Comparison of ENCODE assay signal across 14 cellular contexts in the genomic region with DNA sequence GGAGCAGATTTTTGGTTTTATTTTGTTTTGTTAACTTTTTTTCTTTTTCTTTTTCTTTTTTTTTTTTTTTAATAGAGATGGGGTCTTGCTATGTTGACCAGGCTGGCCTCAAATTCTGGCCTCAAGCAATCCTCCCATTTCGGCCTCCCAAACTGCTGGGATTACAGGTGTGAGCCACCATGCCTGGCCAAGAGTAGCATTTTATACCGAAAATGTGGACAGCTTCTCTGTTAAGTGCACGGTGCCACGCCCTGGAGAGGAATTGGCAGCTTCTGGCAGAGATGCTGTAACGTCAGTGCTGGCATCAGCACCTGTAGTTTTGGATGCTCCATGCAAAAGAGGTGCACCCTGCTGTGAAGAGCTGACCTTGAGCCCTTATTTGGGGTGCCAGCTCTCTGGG. TPM values are rescaled to one million over a fixed set of nuclear protein-coding genes. Genes with fewer than 3 reads are reported as not detected.
A peak's percentile ranks its signal among the peaks of the same experiment; 100 is the strongest.
DNase-seq lines count a peak whose midpoint lies in the region; FAIRE-seq and TF ChIP-seq lines count a peak whose summit lies in the region.
"Had no signal": no experiment of that assay in that cellular context is flagged by ENCODE, and none has a peak within 500 bp of the region (broad histone marks: within the 10 kb centered on the region; RNA-seq: fewer than 3 reads in every experiment).

No MANE protein-coding gene starts in this region.

- intact Hi-C loops in endothelial cell of umbilical vein (cut with micrococcal nuclease) = no loop called here

- H3K4me3 ChIP-seq in HEK293 (ENCODE audit: low read depth, low read length) (no peak overlapping the region), endothelial cell of umbilical vein (replicated peaks in 1 of 3; ENCODE audit: insufficient read depth in 1 of 3, low read depth in 1 of 3, low read length in 3 of 3) (no peak overlapping the region), suprapubic skin (no peak overlapping the region)
- H3K4me3 ChIP-seq: HAP-1 had no signal

- dilution Hi-C loops in endothelial cell of umbilical vein (cut with MboI; ENCODE audit: extremely low pct_ligation_motif_present, low sequenced_read_pairs) = loop anchor here (25.0 kb wide), 1 partner anchor 128 kb away; the partner anchor contains the start of gene RBM17

- POLR2A ChIA-PET in HEK293 (lab: Yijun Ruan, JAX) (no interaction called here), RWPE1 (lab: Yijun Ruan, JAX; ENCODE audit: low non-redundant PET) (no interaction called here), endothelial cell of umbilical vein (lab: Charles Lee) (no interaction called here)

- no peaks in the 10 kb centered on the region for H3K79me2 ChIP-seq in endothelial cell of umbilical vein (ENCODE audit: control insufficient read depth, insufficient read depth, low read length)

- no peak for DNase-seq in RWPE1 (ENCODE audit: low spot score)
- no peak for DNase-seq in endothelial cell of umbilical vein (ENCODE audit: low read depth, low spot score)
- peak; percentile 43 to 49 for DNase-seq in suprapubic skin (ENCODE audit: low spot score in 2 of 2)
- no peak for DNase-seq in T-helper 1 cell
- DNase-seq in hippocampal formation (lab: John Stamatoyannopoulos, UW) = no peak
- no peak for DNase-seq in COLO668 (lab: John Stamatoyannopoulos, UW; ENCODE audit: unreplicated experiment)
- DNase-seq: ACHN, DMS79, KG1, NCI-H1436 treated with DMSO at 0.1 percent for 48 hours, NCI-H2029 treated with DMSO at 0.1 percent for 48 hours, NCI-H748 treated with DMSO at 0.1 percent for 48 hours had no signal

- H3K4me1 ChIP-seq in HEK293 (ENCODE audit: control insufficient read depth, insufficient read depth, low read length) = no peaks in the 10 kb centered on the region
- peaks cover 12% of the 10 kb centered on the region for H3K4me1 ChIP-seq in endothelial cell of umbilical vein (ENCODE audit: control insufficient read depth, extremely low read depth, insufficient read depth, low read length)
- no peaks in the 10 kb centered on the region for H3K4me1 ChIP-seq in suprapubic skin
- H3K4me1 ChIP-seq: HAP-1 had no signal

- 63% methylated on average over 2 of the region's 5 CpGs for WGBS in suprapubic skin

- TF ChIP-seq POLR2A in endothelial cell of umbilical vein (IDR thresholded peaks at IDR 0.05; ENCODE audit: low read depth, low read length) = no peak
- TF ChIP-seq POLR2A in suprapubic skin (IDR thresholded peaks at IDR 0.05) = no peak

- H3K9me3 ChIP-seq in HEK293 (ENCODE audit: control insufficient read depth, insufficient read depth, low read depth, low read length) = no peaks in the 10 kb centered on the region
- H3K9me3 ChIP-seq in endothelial cell of umbilical vein (replicated peaks; ENCODE audit: control insufficient read depth, insufficient read depth, low read length) = no peaks in the 10 kb centered on the region
- H3K9me3 ChIP-seq in suprapubic skin = no peaks in the 10 kb centered on the region
- H3K9me3 ChIP-seq: HAP-1 had no signal

- TF ChIP-seq EP300 in suprapubic skin (IDR thresholded peaks at IDR 0.05) = no peak

- H3K36me3 ChIP-seq in HEK293 (ENCODE audit: control insufficient read depth in 2 of 2, insufficient read depth in 1 of 2, low read length in 2 of 2) (no peaks in the 10 kb centered on the region), endothelial cell of umbilical vein (ENCODE audit: control insufficient read depth in 2 of 2, extremely low read depth in 1 of 2, insufficient read depth in 2 of 2, low read length in 2 of 2) (peaks cover 0 to 12% of the 10 kb centered on the region in 2 experiments), suprapubic skin (peaks cover 40% of the 10 kb centered on the region)
- H3K36me3 ChIP-seq: HAP-1 had no signal

- no peak overlapping the region for H3K4me2 ChIP-seq in endothelial cell of umbilical vein (ENCODE audit: insufficient read depth, low read length)

- H3K27me3 ChIP-seq in endothelial cell of umbilical vein (ENCODE audit: control insufficient read depth in 2 of 2, insufficient read depth in 2 of 2, low read length in 2 of 2) (no peaks in the 10 kb centered on the region), suprapubic skin (no peaks in the 10 kb centered on the region)

- no TSS peak for BruUV-seq in endothelial cell of umbilical vein (replicated peaks; lab: Mats Ljungman, UMichigan)

- H3K27ac ChIP-seq in HEK293 (ENCODE audit: extremely low read depth, low read depth, low read length) (no peak overlapping the region), RWPE1 (peak overlapping the region; percentile 49), endothelial cell of umbilical vein (ENCODE audit: insufficient read depth, low read depth, low read length) (peak overlapping the region; percentile 26), suprapubic skin (no peak overlapping the region)

- no peak overlapping the region for H3K9ac ChIP-seq in endothelial cell of umbilical vein (replicated peaks; ENCODE audit: extremely low read depth, insufficient read depth, low read length)

- no peaks in the 10 kb centered on the region for H3K9me1 ChIP-seq in endothelial cell of umbilical vein (replicated peaks; ENCODE audit: control insufficient read depth, extremely low read depth, insufficient read depth, low read length)

- no peak for FAIRE-seq in endothelial cell of umbilical vein (lab: Jason Lieb, UNC)

- H4K20me1 ChIP-seq in endothelial cell of umbilical vein (replicated peaks; ENCODE audit: control insufficient read depth, extremely low read depth, insufficient read depth, low read length) = no peaks in the 10 kb centered on the region

- no peak for TF ChIP-seq CTCF in HEK293 (tag by site-specific recombination; IDR thresholded peaks at IDR 0.05)
- TF ChIP-seq CTCF in RWPE1 (conservative IDR thresholded peaks at IDR 0.05; ENCODE audit: low read depth) = no peak
- TF ChIP-seq CTCF in endothelial cell of umbilical vein (IDR thresholded peaks at IDR 0.05; ENCODE audit: extremely low read depth in 1 of 2, insufficient read depth in 1 of 2, low read depth in 1 of 2, low read length in 2 of 2) = no peak
- no peak for TF ChIP-seq CTCF in suprapubic skin (IDR thresholded peaks at IDR 0.05)

- no peak overlapping the region for H2AFZ ChIP-seq in endothelial cell of umbilical vein (ENCODE audit: low read depth, low read length)

- CTCF ChIA-PET in HEK293 (lab: Yijun Ruan, JAX) = no interaction called here
- CTCF ChIA-PET in RWPE1 (lab: Yijun Ruan, JAX) = interaction anchor here (0.6 kb wide), 1 partner anchor 12 kb away, joined by 3 read pairs; no protein-coding TSS in a partner anchor
- CTCF ChIA-PET in endothelial cell of umbilical vein (lab: Charles Lee) = interaction anchor here (1.1 to 3.1 kb wide), 4 partner anchors 13 to 443 kb away, joined by 3 to 11 read pairs (median 7); no protein-coding TSS in a partner anchor

TF ChIP-seq in HEK293, 187 proteins besides CTCF, POLR2A, EP300 and RAD21 (continues in another document):
- TF ChIP-seq ZNF76 (tag by site-specific recombination; IDR thresholded peaks at IDR 0.05; ENCODE audit: borderline replicate concordance, low read depth) = no peak
- no peak for TF ChIP-seq ZNF521 (tag by site-specific recombination; IDR thresholded peaks at IDR 0.05)
- no peak for TF ChIP-seq ZNF394 (tag by site-specific recombination; IDR thresholded peaks at IDR 0.05; ENCODE audit: borderline replicate concordance)
- TF ChIP-seq ZBTB8A (tag by site-specific recombination; IDR thresholded peaks at IDR 0.05) = no peak
- TF ChIP-seq ZNF704 (tag by site-specific recombination; IDR thresholded peaks at IDR 0.05) = no peak
- no peak for TF ChIP-seq ZNF175 (tag by site-specific recombination; IDR thresholded peaks at IDR 0.05)
- peak; percentile 45 for TF ChIP-seq KLF1 (tag by site-specific recombination; IDR thresholded peaks at IDR 0.05)
- no peak for TF ChIP-seq ZNF561 (tag by site-specific recombination; IDR thresholded peaks at IDR 0.05; ENCODE audit: borderline replicate concordance)

TF ChIP-seq in endothelial cell of umbilical vein, 7 proteins besides CTCF, POLR2A, EP300 and RAD21:
- TF ChIP-seq FOS (IDR thresholded peaks at IDR 0.05; ENCODE audit: borderline replicate concordance, insufficient read depth, low read length) (no peak), JUN (IDR thresholded peaks at IDR 0.05; ENCODE audit: borderline replicate concordance, insufficient read depth, insufficient read length, low read depth) (no peak), EZH2 (IDR thresholded peaks at IDR 0.05; ENCODE audit: borderline replicate concordance, low read depth, low read length, severe bottlenecking) (no peak), MYC (IDR thresholded peaks at IDR 0.05; ENCODE audit: low read depth, low read length) (no peak), GATA2 (IDR thresholded peaks at IDR 0.05; ENCODE audit: insufficient read depth, insufficient read length, low read depth, low read length) (no peak), POLR2AphosphoS5 (IDR thresholded peaks at IDR 0.05; ENCODE audit: insufficient read depth, low read depth, low read length) (no peak)
- TF ChIP-seq, protein P1, sequence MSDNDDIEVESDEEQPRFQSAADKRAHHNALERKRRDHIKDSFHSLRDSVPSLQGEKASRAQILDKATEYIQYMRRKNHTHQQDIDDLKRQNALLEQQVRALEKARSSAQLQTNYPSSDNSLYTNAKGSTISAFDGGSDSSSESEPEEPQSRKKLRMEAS (IDR thresholded peaks at IDR 0.05; ENCODE audit: insufficient read depth, insufficient read length) = no peak

RNA-seq across cellular contexts. Expression of gene IL15RA, which starts 18.2 kb away (rescaled TPM):
- total RNA-seq in endothelial cell of umbilical vein = 16.1 and 18.8 TPM in 2 replicates
- polyA plus RNA-seq in endothelial cell of umbilical vein = 20.6 and 25.1 TPM in 2 replicates
- 19.8 and 24.2 TPM in 2 replicates for polyA plus RNA-seq in endothelial cell of umbilical vein (2011; cell fraction: cytosol; rRNA removed)
- polyA plus RNA-seq in endothelial cell of umbilical vein (2011; cell fraction: nucleus; rRNA removed) = 11.9 and 12.5 TPM in 2 replicates
- 20.9 and 22.3 TPM in 2 replicates for polyA plus RNA-seq in endothelial cell of umbilical vein (2012)
- polyA minus RNA-seq in endothelial cell of umbilical vein = 6.8 and 10.8 TPM in 2 replicates
- 2.2 TPM for polyA minus RNA-seq in endothelial cell of umbilical vein (2011; cell fraction: cytosol; rRNA and poly(A)+ RNA removed)
- 2.8 and 3.0 TPM in 2 replicates for polyA minus RNA-seq in endothelial cell of umbilical vein (2011; cell fraction: nucleus; rRNA and poly(A)+ RNA removed)
- total RNA-seq in suprapubic skin = 10 to 100 TPM; 14.1 to 26.5 (median 16.4) TPM

Comparison
In these comparisons a context has a peak if more than half of its experiments do, and no peak if none do; other contexts are left out.
1. H3K27ac ChIP-seq: peak in RWPE1 (single experiment) and endothelial cell of umbilical vein (single experiment); none in HEK293 (single experiment) and suprapubic skin (single experiment).
2. DNase-seq: peak in suprapubic skin (2 of 2); none in RWPE1 (single experiment), endothelial cell of umbilical vein (single experiment), T-helper 1 cell (0 of 5), hippocampal formation (0 of 2) and COLO668 (single experiment).